8 cellular contexts compared by ENCODE assay signal in the genomic region with DNA sequence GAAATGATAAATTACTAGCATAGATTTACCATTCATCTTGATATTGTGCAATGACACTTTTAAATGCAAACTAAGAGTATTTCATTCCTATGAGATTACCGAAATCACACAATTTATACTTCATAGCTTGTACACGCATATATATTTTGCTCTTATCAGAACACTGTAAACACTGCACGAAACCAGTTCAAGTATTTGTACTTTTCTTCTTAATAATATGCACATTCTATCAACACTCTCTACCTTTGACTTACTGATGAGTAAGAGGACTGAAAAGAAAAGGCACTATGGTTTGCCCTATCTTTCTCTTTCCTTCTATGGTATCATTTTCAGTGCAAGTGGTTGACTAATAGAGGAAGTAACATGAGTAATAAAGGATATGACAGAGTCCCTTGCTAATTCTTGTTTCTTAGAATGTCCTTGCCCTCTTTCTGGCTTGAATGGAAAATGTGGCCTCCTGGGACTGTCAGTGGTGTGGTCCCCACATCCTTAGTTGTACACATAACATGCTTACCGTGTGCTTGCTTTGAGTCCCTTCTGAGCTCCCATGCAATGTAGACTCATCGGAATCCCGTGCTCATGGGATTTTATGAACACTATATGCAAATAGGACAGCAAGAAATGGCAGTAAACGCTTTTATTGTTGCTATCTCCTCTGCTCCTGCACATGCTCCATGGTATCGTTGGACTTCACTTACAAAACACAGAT.
DNase-seq lines count a peak whose midpoint lies in the region; ATAC-seq and TF ChIP-seq lines count a peak whose summit lies in the region.

No MANE protein-coding gene starts in this region.

- H3K36me3 ChIP-seq in SK-N-SH (replicated peaks in 1 of 2; ENCODE audit: control insufficient read depth in 1 of 2, insufficient read depth in 2 of 2, low read length in 1 of 2) (no peaks in the 10 kb centered on the region), fibroblast of lung (ENCODE audit: control insufficient read depth, insufficient read depth, low read length) (no peaks in the 10 kb centered on the region)

- TF ChIP-seq RAD21 in SK-N-SH (IDR thresholded peaks at IDR 0.05; ENCODE audit: low read length), result no peak

- peaks cover 17% of the 10 kb centered on the region for H3F3A ChIP-seq in SK-N-SH (replicated peaks; ENCODE audit: insufficient read depth)

- H3K4me2 ChIP-seq in SK-N-SH, result peak overlapping the region; percentile 41
- peak overlapping the region; percentile 20 for H3K4me2 ChIP-seq in fibroblast of lung (ENCODE audit: extremely low read depth, insufficient read depth, low read length)

- peak; percentile 83 for ATAC-seq in GM18907 (IDR thresholded peaks at IDR 0.05; ENCODE audit: unreplicated experiment)
- peak; percentile 80 for ATAC-seq in HG03095 (IDR thresholded peaks at IDR 0.05; ENCODE audit: unreplicated experiment)

- CTCF ChIA-PET in SK-N-SH (lab: Yijun Ruan, JAX), result interaction anchor here (0.5 to 1.2 kb wide), 3 partner anchors 9 to 528 kb away, joined by 3 read pairs; a partner anchor contains a TSS

- no peaks in the 10 kb centered on the region for H3K9me3 Mint-ChIP-seq in endothelial cell (ENCODE audit: unreplicated experiment)

- peaks cover 0 to 23% of the 10 kb centered on the region in 2 experiments; a peak in 3 of 4 replicates for H3K4me1 ChIP-seq in SK-N-SH (ENCODE audit: control insufficient read depth in 1 of 2, insufficient read depth in 2 of 2, low read depth in 1 of 2, low read length in 1 of 2)
- H3K4me1 ChIP-seq in fibroblast of lung (ENCODE audit: control insufficient read depth, extremely low read depth, insufficient read depth, low read length), result peaks cover 12% of the 10 kb centered on the region

- H3K27me3 ChIP-seq in SK-N-SH (ENCODE audit: insufficient read depth) (no peaks in the 10 kb centered on the region), fibroblast of lung (ENCODE audit: control insufficient read depth, insufficient read depth, low read length) (no peaks in the 10 kb centered on the region)

- H3K79me2 ChIP-seq in SK-N-SH (ENCODE audit: insufficient read depth) (no peaks in the 10 kb centered on the region), fibroblast of lung (ENCODE audit: control insufficient read depth, insufficient read depth, low read length) (no peaks in the 10 kb centered on the region)

- H3K4me3 Mint-ChIP-seq in endothelial cell (ENCODE audit: unreplicated experiment), result no peak overlapping the region

- no peaks in the 10 kb centered on the region for H3K9me3 ChIP-seq in SK-N-SH
- H3K9me3 ChIP-seq in fibroblast of lung (ENCODE audit: control insufficient read depth, insufficient read depth, low read depth, low read length), result no peaks in the 10 kb centered on the region

- H3K9ac ChIP-seq in SK-N-SH, result no peak overlapping the region; the same call in 1 of the 2 replicates
- H3K9ac ChIP-seq in fibroblast of lung (ENCODE audit: insufficient read depth, low read length), result no peak overlapping the region

- H2AFZ ChIP-seq in SK-N-SH (ENCODE audit: low read depth), result peak overlapping the region; percentile 43; the same call in 1 of the 2 replicates
- H2AFZ ChIP-seq in fibroblast of lung (ENCODE audit: low read length), result peak overlapping the region; percentile 25

- peaks cover 4% of the 10 kb centered on the region for H3K27me3 Mint-ChIP-seq in endothelial cell (ENCODE audit: unreplicated experiment)

- H3K27ac ChIP-seq in SK-N-SH (ENCODE audit: low read depth in 2 of 2, low read length in 1 of 2), result peak overlapping the region in 1 of 2 experiments; percentile 72; a peak in 3 of 4 replicates
- H3K27ac ChIP-seq in fibroblast of lung (ENCODE audit: insufficient read depth, low read length), result peak overlapping the region; percentile 89

- intact Hi-C loops in posterior vena cava (cut with DNase I), result no loop called here

- DNase-seq in AG08396 (ENCODE audit: low spot score), result peak; percentile 67
- no peak for DNase-seq in SK-N-SH
- DNase-seq in fibroblast of lung (ENCODE audit: low read depth in 2 of 2), result peak; percentile 98
- peak; percentile 36 to 42 for DNase-seq in stimulated activated CD4-positive, alpha-beta T cell treated with anti-CD3 and anti-CD28 coated beads, Interleukin-2, amount 100 ng/mL, for 24 hours
- no peak for DNase-seq in posterior vena cava (ENCODE audit: low spot score)
- DNase-seq in endothelial cell (ENCODE audit: low spot score), result no peak

- no peaks in the 10 kb centered on the region for H3K36me3 Mint-ChIP-seq in endothelial cell (ENCODE audit: low read depth, unreplicated experiment)

- TF ChIP-seq CTCF in SK-N-SH (IDR thresholded peaks at IDR 0.05) (no peak), fibroblast of lung (conservative IDR thresholded peaks at IDR 0.05 in 1 of 2, IDR thresholded peaks at IDR 0.05 in 1 of 2; ENCODE audit: low read depth in 1 of 2, low read length in 2 of 2) (no peak), endothelial cell (IDR thresholded peaks at IDR 0.05; ENCODE audit: unreplicated experiment) (no peak)

- WGBS in SK-N-SH (ENCODE audit: low lambda C conversion rate), result 58% methylated on average over 8 of the region's 8 CpGs

- no peaks in the 10 kb centered on the region for H3K9me2 ChIP-seq in SK-N-SH

- H4K20me1 ChIP-seq in SK-N-SH (ENCODE audit: insufficient read depth) (no peaks in the 10 kb centered on the region), fibroblast of lung (ENCODE audit: control insufficient read depth, extremely low read depth, insufficient read depth, low read length) (no peaks in the 10 kb centered on the region)

- no peak overlapping the region for H3K27ac Mint-ChIP-seq in endothelial cell (ENCODE audit: unreplicated experiment)

- TF ChIP-seq EP300 in SK-N-SH (IDR thresholded peaks at IDR 0.05; ENCODE audit: borderline replicate concordance in 1 of 2, low read depth in 1 of 2, low read length in 1 of 2), result peak in 1 of 2 experiments; percentile 51; a peak in 1 of 4 replicates

- no peaks in the 10 kb centered on the region for H3K4me1 Mint-ChIP-seq in endothelial cell (ENCODE audit: unreplicated experiment)

- no peak overlapping the region for H3K4me3 ChIP-seq in SK-N-SH (ENCODE audit: low read depth in 2 of 2, low read length in 1 of 2)
- no peak overlapping the region for H3K4me3 ChIP-seq in fibroblast of lung (replicated peaks in 1 of 4; ENCODE audit: control extremely low read depth in 1 of 4, insufficient read depth in 1 of 4, low read depth in 3 of 4, low read length in 4 of 4)

- POLR2A ChIA-PET in SK-N-SH (lab: Yijun Ruan, JAX), result no interaction called here

TF ChIP-seq in SK-N-SH, 30 proteins besides CTCF, POLR2A, EP300 and RAD21:
- TF ChIP-seq, protein P1, sequence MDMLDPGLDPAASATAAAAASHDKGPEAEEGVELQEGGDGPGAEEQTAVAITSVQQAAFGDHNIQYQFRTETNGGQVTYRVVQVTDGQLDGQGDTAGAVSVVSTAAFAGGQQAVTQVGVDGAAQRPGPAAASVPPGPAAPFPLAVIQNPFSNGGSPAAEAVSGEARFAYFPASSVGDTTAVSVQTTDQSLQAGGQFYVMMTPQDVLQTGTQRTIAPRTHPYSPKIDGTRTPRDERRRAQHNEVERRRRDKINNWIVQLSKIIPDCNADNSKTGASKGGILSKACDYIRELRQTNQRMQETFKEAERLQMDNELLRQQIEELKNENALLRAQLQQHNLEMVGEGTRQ (IDR thresholded peaks at IDR 0.05; ENCODE audit: borderline replicate concordance, low read depth, low read length), result no peak
- TF ChIP-seq, protein P2, sequence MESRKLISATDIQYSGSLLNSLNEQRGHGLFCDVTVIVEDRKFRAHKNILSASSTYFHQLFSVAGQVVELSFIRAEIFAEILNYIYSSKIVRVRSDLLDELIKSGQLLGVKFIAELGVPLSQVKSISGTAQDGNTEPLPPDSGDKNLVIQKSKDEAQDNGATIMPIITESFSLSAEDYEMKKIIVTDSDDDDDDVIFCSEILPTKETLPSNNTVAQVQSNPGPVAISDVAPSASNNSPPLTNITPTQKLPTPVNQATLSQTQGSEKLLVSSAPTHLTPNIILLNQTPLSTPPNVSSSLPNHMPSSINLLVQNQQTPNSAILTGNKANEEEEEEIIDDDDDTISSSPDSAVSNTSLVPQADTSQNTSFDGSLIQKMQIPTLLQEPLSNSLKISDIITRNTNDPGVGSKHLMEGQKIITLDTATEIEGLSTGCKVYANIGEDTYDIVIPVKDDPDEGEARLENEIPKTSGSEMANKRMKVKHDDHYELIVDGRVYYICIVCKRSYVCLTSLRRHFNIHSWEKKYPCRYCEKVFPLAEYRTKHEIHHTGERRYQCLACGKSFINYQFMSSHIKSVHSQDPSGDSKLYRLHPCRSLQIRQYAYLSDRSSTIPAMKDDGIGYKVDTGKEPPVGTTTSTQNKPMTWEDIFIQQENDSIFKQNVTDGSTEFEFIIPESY (IDR thresholded peaks at IDR 0.05; ENCODE audit: borderline replicate concordance, low read depth), result 0 out of 2 replicates have a peak, but pooled peaks have one; percentile 16
- TF ChIP-seq NFIC (IDR thresholded peaks at IDR 0.05; ENCODE audit: borderline replicate concordance) (peak; percentile 26; the same call in 1 of the 2 replicates), FOSL2 (IDR thresholded peaks at IDR 0.05; ENCODE audit: borderline replicate concordance, low read depth) (peak; percentile 85), EZH2phosphoT487 (IDR thresholded peaks at IDR 0.05; ENCODE audit: borderline replicate concordance, low read depth) (no peak), RXRA (IDR thresholded peaks at IDR 0.05; ENCODE audit: borderline replicate concordance, low read depth) (peak; percentile 56; the same call in 1 of the 2 replicates), POLR2AphosphoS5 (IDR thresholded peaks at IDR 0.05; ENCODE audit: low read depth, low read length) (peak; percentile 22; the same call in 1 of the 2 replicates), NRF1 (IDR thresholded peaks at IDR 0.05; ENCODE audit: low read depth, low read length) (no peak), TCF12 (IDR thresholded peaks at IDR 0.05) (peak; percentile 72), CHD2 (IDR thresholded peaks at IDR 0.05; ENCODE audit: low read length, partially characterized antibody) (no peak), JUND (IDR thresholded peaks at IDR 0.05) (peak; percentile 69)
- TF ChIP-seq, protein P3, sequence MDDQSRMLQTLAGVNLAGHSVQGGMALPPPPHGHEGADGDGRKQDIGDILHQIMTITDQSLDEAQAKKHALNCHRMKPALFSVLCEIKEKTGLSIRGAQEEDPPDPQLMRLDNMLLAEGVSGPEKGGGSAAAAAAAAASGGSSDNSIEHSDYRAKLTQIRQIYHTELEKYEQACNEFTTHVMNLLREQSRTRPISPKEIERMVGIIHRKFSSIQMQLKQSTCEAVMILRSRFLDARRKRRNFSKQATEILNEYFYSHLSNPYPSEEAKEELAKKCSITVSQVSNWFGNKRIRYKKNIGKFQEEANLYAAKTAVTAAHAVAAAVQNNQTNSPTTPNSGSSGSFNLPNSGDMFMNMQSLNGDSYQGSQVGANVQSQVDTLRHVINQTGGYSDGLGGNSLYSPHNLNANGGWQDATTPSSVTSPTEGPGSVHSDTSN (IDR thresholded peaks at IDR 0.05), result peak; percentile 38; the same call in 1 of the 2 replicates
TF ChIP-seq in SK-N-SH: peak in this region for 8.

Comparison
In these comparisons a context has a peak if more than half of its experiments do, and no peak if none do; other contexts are left out.
1. DNase-seq: peak in AG08396 (single experiment), fibroblast of lung (2 of 2) and stimulated activated CD4-positive, alpha-beta T cell treated with anti-CD3 and anti-CD28 coated beads, Interleukin-2, amount 100 ng/mL, for 24 hours (2 of 2); none in SK-N-SH (single experiment), posterior vena cava (single experiment) and endothelial cell (single experiment).